In the genomic region with DNA sequence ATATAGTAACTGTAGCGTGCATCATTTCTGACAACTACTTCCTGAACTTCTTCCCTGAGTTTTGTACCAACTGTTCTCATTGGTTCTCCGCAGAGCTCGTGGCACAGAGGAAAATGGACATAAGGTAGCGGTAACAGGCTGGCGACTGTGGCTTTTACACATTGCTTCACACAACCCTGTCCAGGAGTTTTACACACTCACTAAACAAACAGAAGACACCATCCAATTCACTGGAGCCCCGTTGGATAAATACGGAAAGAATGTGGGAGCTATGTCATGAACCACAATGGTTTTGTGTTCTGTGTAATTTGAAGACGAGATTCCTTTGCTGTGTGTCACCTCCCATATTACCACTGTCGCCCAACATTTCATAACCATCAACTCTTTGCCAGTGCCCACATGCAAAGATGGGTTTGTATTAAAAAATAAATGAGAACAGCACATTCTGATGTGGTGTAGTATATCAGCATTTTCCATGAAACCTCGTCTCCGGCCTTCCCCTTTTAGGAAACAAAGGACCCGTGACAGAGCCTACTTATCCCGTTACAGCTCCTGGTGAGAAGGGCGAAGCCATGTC, we compare ENCODE assay signal across 8 cellular contexts. TPM values are rescaled to one million over a fixed set of nuclear protein-coding genes. Genes with fewer than 3 reads are reported as not detected.
A peak's percentile ranks its signal among the peaks of the same experiment; 100 is the strongest.
DNase-seq lines count a peak whose midpoint lies in the region; TF ChIP-seq lines count a peak whose summit lies in the region.

No MANE protein-coding gene starts in this region.

- H3K9ac ChIP-seq in mammary epithelial cell (ENCODE audit: insufficient read depth, low read length) (peak overlapping the region; percentile 50), mesendoderm (ENCODE audit: low read length) (no peak overlapping the region)

- TF ChIP-seq CTCF in AG04450 (IDR thresholded peaks at IDR 0.05; ENCODE audit: low read depth, low read length) (no peak), mammary epithelial cell (conservative IDR thresholded peaks at IDR 0.05 in 1 of 2, IDR thresholded peaks at IDR 0.05 in 1 of 2; ENCODE audit: extremely low read depth in 1 of 2, insufficient read depth in 1 of 2, low read depth in 1 of 2, low read length in 2 of 2) (no peak)

- no peak overlapping the region for H3K18ac ChIP-seq in mesendoderm (ENCODE audit: low read length)

- H2BK15ac ChIP-seq in mesendoderm (replicated peaks; ENCODE audit: low read depth), result no peak overlapping the region

- no peaks in the 10 kb centered on the region for H3K36me3 ChIP-seq in mammary epithelial cell (ENCODE audit: insufficient read depth, low read length)
- H3K36me3 ChIP-seq in mesendoderm (ENCODE audit: control insufficient read depth, insufficient read depth, low read length), result no peaks in the 10 kb centered on the region

- H3K27ac ChIP-seq in AG04450 (ENCODE audit: low read depth, low read length) (peak overlapping the region; percentile 97), mammary epithelial cell (ENCODE audit: insufficient read depth, low read depth, low read length) (peak overlapping the region; percentile 79), mesendoderm (ENCODE audit: low read depth, low read length) (no peak overlapping the region)

- no peak overlapping the region for H4K5ac ChIP-seq in mesendoderm (ENCODE audit: low read length)

- peak overlapping the region; percentile 64 for H2AFZ ChIP-seq in mammary epithelial cell (ENCODE audit: low read depth, low read length)

- H3K4me2 ChIP-seq in mammary epithelial cell (ENCODE audit: insufficient read depth, low read depth, low read length) (peak overlapping the region; percentile 53), mesendoderm (ENCODE audit: low read length) (no peak overlapping the region)

- H3K4me1 ChIP-seq in mammary epithelial cell (ENCODE audit: insufficient read depth, low read length) (peaks cover 19% of the 10 kb centered on the region), mesendoderm (ENCODE audit: control insufficient read depth, low read depth, low read length) (no peaks in the 10 kb centered on the region)

- 1% methylated on average over 14 of the region's 14 CpGs for WGBS in mammary epithelial cell (ENCODE audit: low coverage, missing lambda C conversion rate)
- no CpG with 5 or more reads among the region's 14 CpGs for WGBS in mesendoderm (ENCODE audit: extremely low coverage, insufficient coverage, low lambda C conversion rate)

- no peak overlapping the region for H2BK5ac ChIP-seq in mesendoderm (ENCODE audit: low read length)

- no peaks in the 10 kb centered on the region for H3K79me1 ChIP-seq in mesendoderm (ENCODE audit: low read length)

- no peaks in the 10 kb centered on the region for H3K27me3 ChIP-seq in AG04450 (ENCODE audit: control insufficient read depth, insufficient read depth, low read length)
- H3K27me3 ChIP-seq in mammary epithelial cell (ENCODE audit: insufficient read depth, low read length), result no peaks in the 10 kb centered on the region
- H3K27me3 ChIP-seq in mesendoderm (ENCODE audit: insufficient read depth, low read length, poor library complexity), result no peaks in the 10 kb centered on the region

- in situ Hi-C loops in KBM-7 (cut with MboI; ENCODE audit: low pct_unique_long_range_greater_than_20kb, low sequenced_read_pairs) (no loop called here), mammary epithelial cell (cut with MboI; ENCODE audit: low sequenced_read_pairs in 2 of 2) (no loop called here)

- H3K79me2 ChIP-seq in mammary epithelial cell (ENCODE audit: insufficient read depth, low read length), result no peaks in the 10 kb centered on the region
- no peaks in the 10 kb centered on the region for H3K79me2 ChIP-seq in mesendoderm (ENCODE audit: control insufficient read depth, insufficient read depth, low read length)

- CTCF ChIA-PET in AG04450 (lab: Charles Lee), result interaction anchor here (0.7 to 1.6 kb wide), 5 partner anchors 9 to 225 kb away, joined by 3 to 5 read pairs (median 3); a partner anchor contains a TSS
- CTCF ChIA-PET in mammary epithelial cell (lab: Charles Lee; ENCODE audit: low non-redundant PET), result interaction anchor here (0.7 to 1.0 kb wide), 2 partner anchors 45 to 226 kb away, joined by 3 read pairs; no protein-coding TSS in a partner anchor

- H4K20me1 ChIP-seq in mammary epithelial cell (ENCODE audit: insufficient read depth, low read length), result no peaks in the 10 kb centered on the region

- H3K56ac ChIP-seq in mesendoderm (ENCODE audit: low read length), result no peak overlapping the region

- no peak overlapping the region for H2BK120ac ChIP-seq in mesendoderm (ENCODE audit: low read depth, low read length)

- H3K4ac ChIP-seq in mesendoderm (ENCODE audit: low read depth, low read length), result no peak overlapping the region

- no TSS peak for BruUV-seq in mammary epithelial cell (replicated peaks; lab: Mats Ljungman, UMichigan)

- dilution Hi-C loops in mammary epithelial cell (cut with HindIII; ENCODE audit: low sequenced_read_pairs), result no loop called here

- no peak overlapping the region for H4K8ac ChIP-seq in mesendoderm (ENCODE audit: low read depth, low read length)

- H2AK5ac ChIP-seq in mesendoderm (ENCODE audit: low read length), result no peak overlapping the region

- peak; percentile 92 for DNase-seq in AG04450 (ENCODE audit: low read depth, low spot score)
- DNase-seq in KBM-7, result peak; percentile 11
- DNase-seq in mammary epithelial cell, result peak; percentile 100
- DNase-seq in mesendoderm, result peak; percentile 16
- DNase-seq in activated naive CD4-positive, alpha-beta T cell treated with Interleukin-2 at 50 U/mL for 16 hours, result no peak
- no peak for DNase-seq in NCI-H345 treated with DMSO at 0.1 percent for 48 hours (lab: John Stamatoyannopoulos, UW; ENCODE audit: unreplicated experiment)
- no peak for DNase-seq in activated CD4-positive, alpha-beta T cell treated with anti-CD3 and anti-CD28 coated beads for 48 hours
- no peak for DNase-seq in SKM-1 treated with dmso at 0.1 percent for 144 hours (lab: John Stamatoyannopoulos, UW; ENCODE audit: unreplicated experiment)

- POLR2A ChIA-PET in AG04450 (lab: Yijun Ruan, JAX), result interaction anchor here (0.7 to 2.2 kb wide), 9 partner anchors 9 to 192 kb away, joined by 3 to 26 read pairs (median 5); a partner anchor contains a TSS

- H3K9me3 ChIP-seq in AG04450 (ENCODE audit: control insufficient read depth, insufficient read depth, low read length) (no peaks in the 10 kb centered on the region), mammary epithelial cell (replicated peaks; ENCODE audit: insufficient read depth, low read length) (no peaks in the 10 kb centered on the region)

- H3K4me3 ChIP-seq in AG04450 (ENCODE audit: low read depth, low read length), result peak overlapping the region; percentile 23
- H3K4me3 ChIP-seq in mammary epithelial cell (replicated peaks in 1 of 3; ENCODE audit: insufficient read depth in 1 of 3, low read depth in 2 of 3, low read length in 3 of 3), result no peak overlapping the region
- no peak overlapping the region for H3K4me3 ChIP-seq in mesendoderm (ENCODE audit: low read length)

- H3K23ac ChIP-seq in mesendoderm (ENCODE audit: low read length), result no peak overlapping the region

- intact Hi-C loops in mammary epithelial cell (cut with micrococcal nuclease), result loop anchor here (1.0 to 2.0 kb wide), 4 partner anchors 37 to 72 kb away; no protein-coding TSS in a partner anchor

RNA-seq across cellular contexts. Expression of a gene that starts 47.3 kb away (rescaled TPM):
- polyA plus RNA-seq in AG04450 (2011; rRNA removed) (93.9 and 121 TPM in 2 replicates), mammary epithelial cell (37.1 TPM)
- 99.1 and 130 TPM in 2 replicates for polyA minus RNA-seq in AG04450 (2011; rRNA and poly(A)+ RNA removed)
- total RNA-seq in mammary epithelial cell, result 100 to 1,000 TPM; 109 to 117 TPM
- polyA minus RNA-seq in mammary epithelial cell, result 48.6 TPM
- 217 TPM for polyA plus RNA-seq in mesendoderm (2013, experiment 1 of 2)
- 221 TPM for polyA plus RNA-seq in mesendoderm (2013, experiment 2 of 2)

Comparison
In these comparisons a context has a peak if more than half of its experiments do, and no peak if none do; other contexts are left out.
1. DNase-seq: peak in AG04450 (single experiment), KBM-7 (single experiment), mammary epithelial cell (single experiment) and mesendoderm (single experiment); none in activated naive CD4-positive, alpha-beta T cell treated with Interleukin-2 at 50 U/mL for 16 hours (single experiment), NCI-H345 treated with DMSO at 0.1 percent for 48 hours (single experiment), activated CD4-positive, alpha-beta T cell treated with anti-CD3 and anti-CD28 coated beads for 48 hours (single experiment) and SKM-1 treated with dmso at 0.1 percent for 144 hours (single experiment).